Comparison of ENCODE assay signal across 1 cellular context in genomic region chr13:106678646-106679045, GRCh38.
TF ChIP-seq lines count a peak whose summit lies in the region.

No MANE protein-coding gene starts in this region.

TF ChIP-seq in HepG2, 621 proteins besides CTCF, POLR2A, EP300 and RAD21 (continued from another document):
- TF ChIP-seq, protein P1, sequence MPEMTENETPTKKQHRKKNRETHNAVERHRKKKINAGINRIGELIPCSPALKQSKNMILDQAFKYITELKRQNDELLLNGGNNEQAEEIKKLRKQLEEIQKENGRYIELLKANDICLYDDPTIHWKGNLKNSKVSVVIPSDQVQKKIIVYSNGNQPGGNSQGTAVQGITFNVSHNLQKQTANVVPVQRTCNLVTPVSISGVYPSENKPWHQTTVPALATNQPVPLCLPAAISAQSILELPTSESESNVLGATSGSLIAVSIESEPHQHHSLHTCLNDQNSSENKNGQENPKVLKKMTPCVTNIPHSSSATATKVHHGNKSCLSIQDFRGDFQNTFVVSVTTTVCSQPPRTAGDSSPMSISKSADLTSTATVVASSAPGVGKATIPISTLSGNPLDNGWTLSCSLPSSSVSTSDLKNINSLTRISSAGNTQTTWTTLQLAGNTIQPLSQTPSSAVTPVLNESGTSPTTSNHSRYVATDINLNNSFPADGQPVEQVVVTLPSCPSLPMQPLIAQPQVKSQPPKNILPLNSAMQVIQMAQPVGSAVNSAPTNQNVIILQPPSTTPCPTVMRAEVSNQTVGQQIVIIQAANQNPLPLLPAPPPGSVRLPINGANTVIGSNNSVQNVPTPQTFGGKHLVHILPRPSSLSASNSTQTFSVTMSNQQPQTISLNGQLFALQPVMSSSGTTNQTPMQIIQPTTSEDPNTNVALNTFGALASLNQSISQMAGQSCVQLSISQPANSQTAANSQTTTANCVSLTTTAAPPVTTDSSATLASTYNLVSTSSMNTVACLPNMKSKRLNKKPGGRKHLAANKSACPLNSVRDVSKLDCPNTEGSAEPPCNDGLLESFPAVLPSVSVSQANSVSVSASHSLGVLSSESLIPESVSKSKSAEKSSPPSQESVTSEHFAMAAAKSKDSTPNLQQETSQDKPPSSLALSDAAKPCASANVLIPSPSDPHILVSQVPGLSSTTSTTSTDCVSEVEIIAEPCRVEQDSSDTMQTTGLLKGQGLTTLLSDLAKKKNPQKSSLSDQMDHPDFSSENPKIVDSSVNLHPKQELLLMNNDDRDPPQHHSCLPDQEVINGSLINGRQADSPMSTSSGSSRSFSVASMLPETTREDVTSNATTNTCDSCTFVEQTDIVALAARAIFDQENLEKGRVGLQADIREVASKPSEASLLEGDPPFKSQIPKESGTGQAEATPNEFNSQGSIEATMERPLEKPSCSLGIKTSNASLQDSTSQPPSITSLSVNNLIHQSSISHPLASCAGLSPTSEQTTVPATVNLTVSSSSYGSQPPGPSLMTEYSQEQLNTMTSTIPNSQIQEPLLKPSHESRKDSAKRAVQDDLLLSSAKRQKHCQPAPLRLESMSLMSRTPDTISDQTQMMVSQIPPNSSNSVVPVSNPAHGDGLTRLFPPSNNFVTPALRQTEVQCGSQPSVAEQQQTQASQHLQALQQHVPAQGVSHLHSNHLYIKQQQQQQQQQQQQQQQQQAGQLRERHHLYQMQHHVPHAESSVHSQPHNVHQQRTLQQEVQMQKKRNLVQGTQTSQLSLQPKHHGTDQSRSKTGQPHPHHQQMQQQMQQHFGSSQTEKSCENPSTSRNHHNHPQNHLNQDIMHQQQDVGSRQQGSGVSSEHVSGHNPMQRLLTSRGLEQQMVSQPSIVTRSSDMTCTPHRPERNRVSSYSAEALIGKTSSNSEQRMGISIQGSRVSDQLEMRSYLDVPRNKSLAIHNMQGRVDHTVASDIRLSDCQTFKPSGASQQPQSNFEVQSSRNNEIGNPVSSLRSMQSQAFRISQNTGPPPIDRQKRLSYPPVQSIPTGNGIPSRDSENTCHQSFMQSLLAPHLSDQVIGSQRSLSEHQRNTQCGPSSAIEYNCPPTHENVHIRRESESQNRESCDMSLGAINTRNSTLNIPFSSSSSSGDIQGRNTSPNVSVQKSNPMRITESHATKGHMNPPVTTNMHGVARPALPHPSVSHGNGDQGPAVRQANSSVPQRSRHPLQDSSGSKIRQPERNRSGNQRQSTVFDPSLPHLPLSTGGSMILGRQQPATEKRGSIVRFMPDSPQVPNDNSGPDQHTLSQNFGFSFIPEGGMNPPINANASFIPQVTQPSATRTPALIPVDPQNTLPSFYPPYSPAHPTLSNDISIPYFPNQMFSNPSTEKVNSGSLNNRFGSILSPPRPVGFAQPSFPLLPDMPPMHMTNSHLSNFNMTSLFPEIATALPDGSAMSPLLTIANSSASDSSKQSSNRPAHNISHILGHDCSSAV (CRISPR knock-in tag; IDR thresholded peaks at IDR 0.05; ENCODE audit: borderline replicate concordance): no peak
- TF ChIP-seq MNT (IDR thresholded peaks at IDR 0.05) (no peak), SIX4 (CRISPR knock-in tag; IDR thresholded peaks at IDR 0.05) (peak; percentile 62; the same call in 1 of the 2 replicates), ZBTB21 (CRISPR knock-in tag; IDR thresholded peaks at IDR 0.05) (no peak), TCF7 (IDR thresholded peaks at IDR 0.05; ENCODE audit: low read depth) (peak; percentile 53), ZNF691 (CRISPR knock-in tag; IDR thresholded peaks at IDR 0.05; ENCODE audit: borderline replicate concordance, low read depth) (no peak), NFIC (IDR thresholded peaks at IDR 0.05; ENCODE audit: low read length) (peak; percentile 19; the same call in 1 of the 2 replicates), EEA1 (CRISPR knock-in tag; IDR thresholded peaks at IDR 0.05; ENCODE audit: borderline replicate concordance) (no peak)
